ENCODE assay signal across 8 cellular contexts in genomic region chr4:186029731-186030421, GRCh38. TPM values are rescaled to one million over a fixed set of nuclear protein-coding genes. Genes with fewer than 3 reads are reported as not detected.
DNase-seq lines count a peak whose midpoint lies in the region; ATAC-seq, FAIRE-seq and TF ChIP-seq lines count a peak whose summit lies in the region.

No MANE protein-coding gene starts in this region.

- ATAC-seq in Right ventricle myocardium superior (ENCODE audit: poor library complexity): peak; percentile 95
- peak; percentile 86 to 95 (median 94) for ATAC-seq in pancreas
- ATAC-seq in GM21423 (IDR thresholded peaks at IDR 0.05; ENCODE audit: unreplicated experiment): no peak
- no peak for ATAC-seq in activated CD4-positive, alpha-beta T cell treated with anti-CD3 and anti-CD28 coated beads for 36 hours
- ATAC-seq in HG02571 (IDR thresholded peaks at IDR 0.05; ENCODE audit: unreplicated experiment): no peak
- no peak for ATAC-seq in HG03045 (IDR thresholded peaks at IDR 0.05; ENCODE audit: unreplicated experiment)

- CTCF ChIA-PET in activated CD4-positive, alpha-beta T cell treated with anti-CD3 and anti-CD28 coated beads for 36 hours (lab: Charles Lee): no interaction called here

- no peak for TF ChIP-seq CTCF in pancreas (IDR thresholded peaks at IDR 0.05)

- no peaks in the 10 kb centered on the region for H3K4me1 Mint-ChIP-seq in activated CD4-positive, alpha-beta T cell treated with anti-CD3 and anti-CD28 coated beads for 36 hours

- no peak overlapping the region for H3K4me3 Mint-ChIP-seq in activated CD4-positive, alpha-beta T cell treated with anti-CD3 and anti-CD28 coated beads for 36 hours

- H3K27ac ChIP-seq in pancreas: peak overlapping the region; percentile 31 to 82 (median 56)

- intact Hi-C loops in Right ventricle myocardium superior (cut with DNase I) (loop anchor here (10.0 kb wide), 2 partner anchors 255 to 565 kb away; no protein-coding TSS in a partner anchor), pancreas (cut with DNase I) (loop anchor here in 1 of 3 donors (10.0 kb wide), 1 partner anchor 375 kb away; no protein-coding TSS in a partner anchor)
- intact Hi-C loops in activated CD4-positive, alpha-beta T cell treated with anti-CD3 and anti-CD28 coated beads for 36 hours (cut with DNase I, micrococcal nuclease): loop anchor here in 1 of 2 experiments (10.0 kb wide), 1 partner anchor 985 kb away; no protein-coding TSS in a partner anchor

- 3 to 7% methylated on average over 11 of the region's 11 CpGs for WGBS in pancreas, 2 donors

- H3K36me3 Mint-ChIP-seq in activated CD4-positive, alpha-beta T cell treated with anti-CD3 and anti-CD28 coated beads for 36 hours (ENCODE audit: low read depth): no peaks in the 10 kb centered on the region

- H3K27ac Mint-ChIP-seq in activated CD4-positive, alpha-beta T cell treated with anti-CD3 and anti-CD28 coated beads for 36 hours: no peak overlapping the region

- POLR2A ChIA-PET in activated CD4-positive, alpha-beta T cell treated with anti-CD3 and anti-CD28 coated beads for 36 hours (lab: Charles Lee): interaction anchor here (0.6 kb wide), 1 partner anchor 379 kb away, joined by 4 read pairs; no protein-coding TSS in a partner anchor

- H3K27me3 ChIP-seq in pancreas: no peaks in the 10 kb centered on the region

- peaks cover 11 to 18% (median 18%) of the 10 kb centered on the region in 3 donors for H3K4me1 ChIP-seq in pancreas

- no peaks in the 10 kb centered on the region for H3K9me3 Mint-ChIP-seq in activated CD4-positive, alpha-beta T cell treated with anti-CD3 and anti-CD28 coated beads for 36 hours (ENCODE audit: low read depth)

- no peaks in the 10 kb centered on the region for H3K36me3 ChIP-seq in pancreas

- DNase-seq in D341Med (ENCODE audit: low spot score) (peak; percentile 72), Right ventricle myocardium superior (peak; percentile 90), pancreas (peak; percentile 74 to 85 (median 76))
- no peak for DNase-seq in activated CD4-positive, alpha-beta T cell treated with anti-CD3 and anti-CD28 coated beads for 36 hours

- no peaks in the 10 kb centered on the region for H3K9me3 ChIP-seq in pancreas

- H3K27me3 Mint-ChIP-seq in activated CD4-positive, alpha-beta T cell treated with anti-CD3 and anti-CD28 coated beads for 36 hours: peaks cover 11% of the 10 kb centered on the region

- H3K4me3 ChIP-seq in pancreas: peak overlapping the region in 1 of 4 donors; percentile 23

- FAIRE-seq in TTC549 (lab: Jason Lieb, UNC) (peak; percentile 96), pancreas (lab: Jason Lieb, UNC) (peak; percentile 86)

RNA-seq across cellular contexts. Expression of gene TLR3, which starts 39.1 kb away (rescaled TPM):
- 4.6 TPM for total RNA-seq in Right ventricle myocardium superior
- total RNA-seq in pancreas: 10 to 100 TPM in 3 of 6 donors, 1 to 10 TPM in 3; 5.8 to 19.1 (median 9.3) TPM
- 1 to 10 TPM in 1 of 2 donors, under 1 TPM in 1; 0.99 to 1.9 TPM for polyA plus RNA-seq in pancreas
- total RNA-seq in activated CD4-positive, alpha-beta T cell treated with anti-CD3 and anti-CD28 coated beads for 36 hours: not detected

Comparison
In these comparisons a context has a peak if more than half of its experiments do, and no peak if none do; other contexts are left out.
1. ATAC-seq: peak in Right ventricle myocardium superior (single experiment) and pancreas (4 of 4); none in GM21423 (single experiment), activated CD4-positive, alpha-beta T cell treated with anti-CD3 and anti-CD28 coated beads for 36 hours (single experiment), HG02571 (single experiment) and HG03045 (single experiment).